Comparison of ENCODE assay signal across 18 cellular contexts in genomic region chrX:39677987-39678840, GRCh38.
A peak's percentile ranks its signal among the peaks of the same experiment; 100 is the strongest.
DNase-seq lines count a peak whose midpoint lies in the region; ATAC-seq and TF ChIP-seq lines count a peak whose summit lies in the region.
"Had no signal": no experiment of that assay in that cellular context is flagged by ENCODE, and none has a peak within 500 bp of the region (broad histone marks: within the 10 kb centered on the region; RNA-seq: fewer than 3 reads in every experiment).

No MANE protein-coding gene starts in this region.

- no peak for ATAC-seq in HG02973 (IDR thresholded peaks at IDR 0.05; ENCODE audit: unreplicated experiment)
- ATAC-seq in GM19455 (IDR thresholded peaks at IDR 0.05; ENCODE audit: unreplicated experiment): no peak
- ATAC-seq: activated CD4-positive, CD25-positive, alpha-beta regulatory T cell treated with anti-CD3 and anti-CD28 coated beads, Interleukin-2, amount 50 U/mL, for 24 hours; naive thymus-derived CD4-positive, alpha-beta T cell had no signal

- POLR2A ChIA-PET in PC-9 (lab: Charles Lee; ENCODE audit: unreplicated experiment): no interaction called here

- intact Hi-C loops in PC-9 (cut with micrococcal nuclease; ENCODE audit: unreplicated experiment): no loop called here

- no peak for TF ChIP-seq CTCF in PC-9 (conservative IDR thresholded peaks at IDR 0.05)

- H3K36me3 ChIP-seq in PC-9 (ENCODE audit: low read depth): no peaks in the 10 kb centered on the region
- H3K36me3 ChIP-seq: tibial artery had no signal

- no peaks in the 10 kb centered on the region for H3K9me3 ChIP-seq in PC-9 (ENCODE audit: insufficient read depth, low read depth)
- H3K9me3 ChIP-seq: tibial artery had no signal

- BruUV-seq in PC-9 (replicated peaks; lab: Mats Ljungman, UMichigan): no TSS peak

- no peaks in the 10 kb centered on the region for H3F3A ChIP-seq in PC-9 (ENCODE audit: insufficient read depth, low read depth)

- H3K4me1 ChIP-seq in PC-9 (replicated peaks; ENCODE audit: insufficient read depth): no peaks in the 10 kb centered on the region
- H3K4me1 ChIP-seq: tibial artery had no signal

- H3K27me3 ChIP-seq in PC-9 (ENCODE audit: insufficient read depth, low read depth): no peaks in the 10 kb centered on the region
- H3K27me3 ChIP-seq: tibial artery had no signal

- CTCF ChIA-PET in PC-9 (lab: Charles Lee): no interaction called here

- no peaks in the 10 kb centered on the region for H4K20me1 ChIP-seq in PC-9 (ENCODE audit: insufficient read depth)

- no peaks in the 10 kb centered on the region for H3K9me2 ChIP-seq in PC-9 (ENCODE audit: insufficient read depth)

- H3K79me2 ChIP-seq in PC-9 (ENCODE audit: low read depth): no peaks in the 10 kb centered on the region

- H3K4me3 ChIP-seq in PC-9: no peak overlapping the region
- H3K4me3 ChIP-seq: lung, SK-N-MC, tibial artery had no signal

- no peak overlapping the region for H3K4me2 ChIP-seq in PC-9

- no peak overlapping the region for H2AFZ ChIP-seq in PC-9

- H3K27ac ChIP-seq in PC-9: no peak overlapping the region
- H3K27ac ChIP-seq: SK-N-MC, tibial artery had no signal

- DNase-seq in RPMI7951 (ENCODE audit: low read depth) (peak; percentile 73), globus pallidus (ENCODE audit: low spot score) (peak; percentile 93), midbrain (lab: John Stamatoyannopoulos, UW) (peak; percentile 83), superior temporal gyrus (ENCODE audit: extremely low spot score) (peak; percentile 79), HT-29 (ENCODE audit: low spot score) (no peak), PC-9 (no peak)
- DNase-seq: activated naive CD8-positive, alpha-beta T cell treated with anti-CD3 and anti-CD28 coated beads, Interleukin-2, amount 10 ng/mL, durations not matched to agents 7 days and 5 days; EL; KBM-7; naive thymus-derived CD4-positive, alpha-beta T cell; NCI-H187; NCI-H2227 treated with DMSO at 0.1 percent for 48 hours; tibial artery had no signal

Comparison
In these comparisons a context has a peak if more than half of its experiments do, and no peak if none do; other contexts are left out.
1. DNase-seq: peak in RPMI7951 (single experiment), globus pallidus (single experiment), midbrain (single experiment) and superior temporal gyrus (single experiment); none in HT-29 (single experiment) and PC-9 (0 of 2).